Comparison of ENCODE assay signal across 1 cellular context in genomic region chr10:102500621-102501149, GRCh38.
TF ChIP-seq lines count a peak whose summit lies in the region.

No MANE protein-coding gene starts in this region.

TF ChIP-seq in A549, 52 proteins besides CTCF, POLR2A, EP300 and RAD21 (continued from another document):
- TF ChIP-seq, protein P1, sequence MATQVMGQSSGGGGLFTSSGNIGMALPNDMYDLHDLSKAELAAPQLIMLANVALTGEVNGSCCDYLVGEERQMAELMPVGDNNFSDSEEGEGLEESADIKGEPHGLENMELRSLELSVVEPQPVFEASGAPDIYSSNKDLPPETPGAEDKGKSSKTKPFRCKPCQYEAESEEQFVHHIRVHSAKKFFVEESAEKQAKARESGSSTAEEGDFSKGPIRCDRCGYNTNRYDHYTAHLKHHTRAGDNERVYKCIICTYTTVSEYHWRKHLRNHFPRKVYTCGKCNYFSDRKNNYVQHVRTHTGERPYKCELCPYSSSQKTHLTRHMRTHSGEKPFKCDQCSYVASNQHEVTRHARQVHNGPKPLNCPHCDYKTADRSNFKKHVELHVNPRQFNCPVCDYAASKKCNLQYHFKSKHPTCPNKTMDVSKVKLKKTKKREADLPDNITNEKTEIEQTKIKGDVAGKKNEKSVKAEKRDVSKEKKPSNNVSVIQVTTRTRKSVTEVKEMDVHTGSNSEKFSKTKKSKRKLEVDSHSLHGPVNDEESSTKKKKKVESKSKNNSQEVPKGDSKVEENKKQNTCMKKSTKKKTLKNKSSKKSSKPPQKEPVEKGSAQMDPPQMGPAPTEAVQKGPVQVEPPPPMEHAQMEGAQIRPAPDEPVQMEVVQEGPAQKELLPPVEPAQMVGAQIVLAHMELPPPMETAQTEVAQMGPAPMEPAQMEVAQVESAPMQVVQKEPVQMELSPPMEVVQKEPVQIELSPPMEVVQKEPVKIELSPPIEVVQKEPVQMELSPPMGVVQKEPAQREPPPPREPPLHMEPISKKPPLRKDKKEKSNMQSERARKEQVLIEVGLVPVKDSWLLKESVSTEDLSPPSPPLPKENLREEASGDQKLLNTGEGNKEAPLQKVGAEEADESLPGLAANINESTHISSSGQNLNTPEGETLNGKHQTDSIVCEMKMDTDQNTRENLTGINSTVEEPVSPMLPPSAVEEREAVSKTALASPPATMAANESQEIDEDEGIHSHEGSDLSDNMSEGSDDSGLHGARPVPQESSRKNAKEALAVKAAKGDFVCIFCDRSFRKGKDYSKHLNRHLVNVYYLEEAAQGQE (IDR thresholded peaks at IDR 0.05), result no peak
- no peak for TF ChIP-seq FOSL2 (IDR thresholded peaks at IDR 0.05)
- no peak for TF ChIP-seq FOSL2 (CRISPR knock-in tag; IDR thresholded peaks at IDR 0.05)
- no peak for TF ChIP-seq GATA3 (IDR thresholded peaks at IDR 0.05; ENCODE audit: borderline replicate concordance)
- no peak for TF ChIP-seq E2F6 (IDR thresholded peaks at IDR 0.05; ENCODE audit: borderline replicate concordance, low read depth)
- no peak for TF ChIP-seq HOXB5 (CRISPR knock-in tag; IDR thresholded peaks at IDR 0.05)
